In genomic region chr3:45988804-45989203, GRCh38 we compare ENCODE assay signal across 11 cellular contexts. TPM values are rescaled to one million over a fixed set of nuclear protein-coding genes. Genes with fewer than 3 reads are reported as not detected.
DNase-seq lines count a peak whose midpoint lies in the region; ATAC-seq and TF ChIP-seq lines count a peak whose summit lies in the region.
"Had no signal": no experiment of that assay in that cellular context is flagged by ENCODE, and none has a peak within 500 bp of the region (broad histone marks: within the 10 kb centered on the region; RNA-seq: fewer than 3 reads in every experiment).

No MANE protein-coding gene starts in this region.

- H3K36me3 ChIP-seq in ascending aorta, result peaks cover 4 to 7% of the 10 kb centered on the region in 2 donors
- peaks cover 9% of the 10 kb centered on the region for H3K36me3 ChIP-seq in upper lobe of right lung

- H3K27me3 ChIP-seq in ascending aorta, result no peaks in the 10 kb centered on the region
- no peaks in the 10 kb centered on the region for H3K27me3 ChIP-seq in upper lobe of right lung

- H3K27ac ChIP-seq in ascending aorta (peak overlapping the region; percentile 94 to 99), upper lobe of right lung (peak overlapping the region; percentile 63)

- H3K4me1 ChIP-seq in ascending aorta (peaks cover 65 to 94% of the 10 kb centered on the region in 2 donors), upper lobe of right lung (peaks cover 77% of the 10 kb centered on the region)

- H3K4me3 Mint-ChIP-seq in activated naive CD8-positive, alpha-beta T cell treated with anti-CD3 and anti-CD28 coated beads, Interleukin-2, amount 50 U/mL, for 24 hours, result no peak overlapping the region
- no peak overlapping the region for H3K4me3 Mint-ChIP-seq in activated naive CD8-positive, alpha-beta T cell treated with anti-CD3 and anti-CD28 coated beads for 36 hours
- peak overlapping the region in 1 of 5 donors; percentile 8 for H3K4me3 Mint-ChIP-seq in immature natural killer cell
- H3K4me3 Mint-ChIP-seq: activated naive CD8-positive, alpha-beta T cell treated with anti-CD3 and anti-CD28 coated beads, Interleukin-2, amount 10 ng/mL, durations not matched to agents 7 days and 5 days had no signal

- peak; percentile 59 for ATAC-seq in activated naive CD8-positive, alpha-beta T cell treated with anti-CD3 and anti-CD28 coated beads, Interleukin-2, amount 50 U/mL, for 24 hours
- no peak for ATAC-seq in upper lobe of right lung

- no peak overlapping the region for H3K27ac Mint-ChIP-seq in activated naive CD8-positive, alpha-beta T cell treated with anti-CD3 and anti-CD28 coated beads, Interleukin-2, amount 50 U/mL, for 24 hours
- no peak overlapping the region for H3K27ac Mint-ChIP-seq in activated naive CD8-positive, alpha-beta T cell treated with anti-CD3 and anti-CD28 coated beads for 36 hours
- H3K27ac Mint-ChIP-seq in immature natural killer cell, result peak overlapping the region in 4 of 6 donors; percentile 2 to 63 (median 30)

- H3K9me3 ChIP-seq in ascending aorta (no peaks in the 10 kb centered on the region), upper lobe of right lung (no peaks in the 10 kb centered on the region)
- H3K9me3 ChIP-seq: Caco-2 had no signal

- TF ChIP-seq CTCF in ascending aorta (IDR thresholded peaks at IDR 0.05) (peak in 1 of 3 experiments; percentile 12), upper lobe of right lung (IDR thresholded peaks at IDR 0.05) (no peak)

- H3K9me3 Mint-ChIP-seq in activated naive CD8-positive, alpha-beta T cell treated with anti-CD3 and anti-CD28 coated beads, Interleukin-2, amount 50 U/mL, for 24 hours, result no peaks in the 10 kb centered on the region
- no peaks in the 10 kb centered on the region for H3K9me3 Mint-ChIP-seq in activated naive CD8-positive, alpha-beta T cell treated with anti-CD3 and anti-CD28 coated beads for 36 hours
- no peaks in the 10 kb centered on the region for H3K9me3 Mint-ChIP-seq in immature natural killer cell
- H3K9me3 Mint-ChIP-seq: activated naive CD8-positive, alpha-beta T cell treated with anti-CD3 and anti-CD28 coated beads, Interleukin-2, amount 10 ng/mL, durations not matched to agents 7 days and 5 days had no signal

- H3K4me3 ChIP-seq in ascending aorta (no peak overlapping the region), upper lobe of right lung (no peak overlapping the region)

- H3K27me3 Mint-ChIP-seq in activated naive CD8-positive, alpha-beta T cell treated with anti-CD3 and anti-CD28 coated beads, Interleukin-2, amount 50 U/mL, for 24 hours, result no peaks in the 10 kb centered on the region
- H3K27me3 Mint-ChIP-seq in activated naive CD8-positive, alpha-beta T cell treated with anti-CD3 and anti-CD28 coated beads for 36 hours, result no peaks in the 10 kb centered on the region
- peaks cover 0 to 5% (median 0%) of the 10 kb centered on the region in 3 donors for H3K27me3 Mint-ChIP-seq in immature natural killer cell (ENCODE audit: low read depth in 3 of 3)
- H3K27me3 Mint-ChIP-seq: activated naive CD8-positive, alpha-beta T cell treated with anti-CD3 and anti-CD28 coated beads, Interleukin-2, amount 10 ng/mL, durations not matched to agents 7 days and 5 days had no signal

- DNase-seq in activated naive CD8-positive, alpha-beta T cell treated with anti-CD3 and anti-CD28 coated beads, Interleukin-2, amount 50 U/mL, for 24 hours, result no peak
- DNase-seq in activated naive CD8-positive, alpha-beta T cell treated with anti-CD3 and anti-CD28 coated beads for 36 hours, result no peak
- DNase-seq in ascending aorta (ENCODE audit: low spot score in 2 of 2), result no peak
- no peak for DNase-seq in immature natural killer cell
- DNase-seq in upper lobe of right lung, result no peak
- DNase-seq in cerebellum (ENCODE audit: low spot score), result no peak
- no peak for DNase-seq in activated naive CD4-positive, alpha-beta T cell (lab: John Stamatoyannopoulos, UW)
- no peak for DNase-seq in NCI-H1048 (lab: John Stamatoyannopoulos, UW)
- DNase-seq: activated naive CD8-positive, alpha-beta T cell treated with anti-CD3 and anti-CD28 coated beads, Interleukin-2, amount 10 ng/mL, durations not matched to agents 7 days and 5 days; Caco-2; NCI-H146 had no signal

- peaks cover 70% of the 10 kb centered on the region for H3K4me1 Mint-ChIP-seq in activated naive CD8-positive, alpha-beta T cell treated with anti-CD3 and anti-CD28 coated beads, Interleukin-2, amount 50 U/mL, for 24 hours
- peaks cover 67% of the 10 kb centered on the region for H3K4me1 Mint-ChIP-seq in activated naive CD8-positive, alpha-beta T cell treated with anti-CD3 and anti-CD28 coated beads for 36 hours
- H3K4me1 Mint-ChIP-seq in immature natural killer cell, result peaks cover 81 to 95% of the 10 kb centered on the region in 2 donors

- intact Hi-C loops in ascending aorta (cut with DNase I) (loop anchor here (10.0 kb wide), 1 partner anchor 324 kb away; no protein-coding TSS in a partner anchor), upper lobe of right lung (cut with DNase I) (no loop called here)

- peaks cover 21% of the 10 kb centered on the region for H3K36me3 Mint-ChIP-seq in activated naive CD8-positive, alpha-beta T cell treated with anti-CD3 and anti-CD28 coated beads, Interleukin-2, amount 50 U/mL, for 24 hours (ENCODE audit: low read depth)
- H3K36me3 Mint-ChIP-seq in activated naive CD8-positive, alpha-beta T cell treated with anti-CD3 and anti-CD28 coated beads for 36 hours, result peaks cover 44% of the 10 kb centered on the region
- H3K36me3 Mint-ChIP-seq in immature natural killer cell, result peaks cover 0 to 18% (median 3%) of the 10 kb centered on the region in 3 donors

RNA-seq across cellular contexts. Expression of gene FYCO1, which starts 6.8 kb away (rescaled TPM):
- total RNA-seq in activated naive CD8-positive, alpha-beta T cell treated with anti-CD3 and anti-CD28 coated beads for 36 hours, result 10 to 100 TPM in 1 of 2 experiments, 1 to 10 TPM in 1; 9.4 to 10.2 TPM
- total RNA-seq in ascending aorta, result 56.2 TPM
- polyA plus RNA-seq in immature natural killer cell, result 1 to 10 TPM in 2 of 3 donors, under 1 TPM in 1; 0.22 to 6.1 (median 2.1) TPM
- 47.3 TPM for total RNA-seq in upper lobe of right lung
- 4.7 TPM for total RNA-seq in cerebellum

RNA-seq across cellular contexts. Expression of gene XCR1, which starts 38.5 kb away (rescaled TPM):
- not detected for total RNA-seq in activated naive CD8-positive, alpha-beta T cell treated with anti-CD3 and anti-CD28 coated beads for 36 hours
- not detected for total RNA-seq in ascending aorta
- under 1 TPM in 2 of 3 donors, not detected in 1; 0.04 to 0.26 TPM for polyA plus RNA-seq in immature natural killer cell
- total RNA-seq in upper lobe of right lung, result 0.26 TPM
- total RNA-seq in cerebellum, result not detected
- total RNA-seq: activated naive CD8-positive, alpha-beta T cell treated with anti-CD3 and anti-CD28 coated beads, Interleukin-2, amount 10 ng/mL, durations not matched to agents 7 days and 5 days; Caco-2 had no signal

RNA-seq across cellular contexts. Expression of gene CXCR6, which starts 45.5 kb away (rescaled TPM):
- total RNA-seq in activated naive CD8-positive, alpha-beta T cell treated with anti-CD3 and anti-CD28 coated beads for 36 hours, result under 1 TPM; 0.49 to 0.58 TPM
- 2.1 TPM for total RNA-seq in ascending aorta
- 10 to 100 TPM in 1 of 3 donors, 1 to 10 TPM in 2; 2.7 to 14.7 (median 8.5) TPM for polyA plus RNA-seq in immature natural killer cell
- total RNA-seq in upper lobe of right lung, result 4.7 TPM
- total RNA-seq in cerebellum, result not detected
- total RNA-seq: Caco-2 had no signal

Comparison
In these comparisons a context has a peak if more than half of its experiments do, and no peak if none do; other contexts are left out.
1. H3K27ac Mint-ChIP-seq: peak in immature natural killer cell (4 of 6); none in activated naive CD8-positive, alpha-beta T cell treated with anti-CD3 and anti-CD28 coated beads, Interleukin-2, amount 50 U/mL, for 24 hours (single experiment) and activated naive CD8-positive, alpha-beta T cell treated with anti-CD3 and anti-CD28 coated beads for 36 hours (single experiment).